5 cellular contexts compared by ENCODE assay signal in genomic region chr13:49678172-49678914, GRCh38. TPM values are rescaled to one million over a fixed set of nuclear protein-coding genes. Genes with fewer than 3 reads are reported as not detected.
"Had no signal": no experiment of that assay in that cellular context is flagged by ENCODE, and none has a peak within 500 bp of the region (broad histone marks: within the 10 kb centered on the region; RNA-seq: fewer than 3 reads in every experiment).

No MANE protein-coding gene starts in this region.

- H3K4me3 ChIP-seq: GM23338 had no signal

- DNase-seq: H9, HCEC 1CT, HFFc6 had no signal

- H3K4me1 Mint-ChIP-seq: GM23338, H9 had no signal

- H3K27ac Mint-ChIP-seq: GM23338, H9, HFFc6 had no signal

- H3K9me3 Mint-ChIP-seq: HFFc6, IgD-negative memory B cell had no signal

- H3K4me3 Mint-ChIP-seq: GM23338, H9, HFFc6 had no signal

- H3K27me3 Mint-ChIP-seq: IgD-negative memory B cell had no signal

- ATAC-seq: GM23338 had no signal

RNA-seq across cellular contexts. Expression of gene ARL11, which starts 50.0 kb away (rescaled TPM):
- total RNA-seq: HFFc6 had no signal
